ENCODE assay signal across 1 cellular context in genomic region chr17:19744922-19745757, GRCh38.
TF ChIP-seq lines count a peak whose summit lies in the region.

No MANE protein-coding gene starts in this region.

TF ChIP-seq in WTC11, 78 proteins besides CTCF, POLR2A, EP300 and RAD21 (continued from another document and continues in another):
- TF ChIP-seq E2F4 (CRISPR knock-in tag; IDR thresholded peaks at IDR 0.05; ENCODE audit: borderline replicate concordance, low read depth) (no peak), KAT7 (CRISPR knock-in tag; IDR thresholded peaks at IDR 0.05; ENCODE audit: borderline replicate concordance) (0 out of 2 replicates have a peak, but pooled peaks have one; percentile 87), ZBTB21 (CRISPR knock-in tag; IDR thresholded peaks at IDR 0.05; ENCODE audit: borderline replicate concordance) (peak; percentile 73; the same call in 1 of the 2 replicates), PRDM15 (CRISPR knock-in tag; IDR thresholded peaks at IDR 0.05) (peak; percentile 51; the same call in 1 of the 2 replicates), ESRRA (CRISPR knock-in tag; IDR thresholded peaks at IDR 0.05; ENCODE audit: borderline replicate concordance) (peak; percentile 91; the same call in 1 of the 2 replicates), EMX1 (CRISPR knock-in tag; IDR thresholded peaks at IDR 0.05) (no peak), ZNF416 (CRISPR knock-in tag; IDR thresholded peaks at IDR 0.05) (0 out of 2 replicates have a peak, but pooled peaks have one; percentile 53), TEAD1 (CRISPR knock-in tag; IDR thresholded peaks at IDR 0.05) (0 out of 2 replicates have a peak, but pooled peaks have one; percentile 8), MXD4 (CRISPR knock-in tag; IDR thresholded peaks at IDR 0.05; ENCODE audit: borderline replicate concordance) (no peak), SMAD3 (CRISPR knock-in tag; IDR thresholded peaks at IDR 0.05; ENCODE audit: borderline replicate concordance) (peak; percentile 74; the same call in 1 of the 2 replicates), MLX (CRISPR knock-in tag; IDR thresholded peaks at IDR 0.05) (no peak), MAX (CRISPR knock-in tag; IDR thresholded peaks at IDR 0.05) (peak; percentile 98), CDX4 (CRISPR knock-in tag; IDR thresholded peaks at IDR 0.05; ENCODE audit: borderline replicate concordance) (no peak), USF2 (CRISPR knock-in tag; IDR thresholded peaks at IDR 0.05) (peak; percentile 37; the same call in 1 of the 2 replicates), CREB1 (CRISPR knock-in tag; IDR thresholded peaks at IDR 0.05) (peak; percentile 75; the same call in 1 of the 2 replicates), ETV6 (CRISPR knock-in tag; IDR thresholded peaks at IDR 0.05) (peak; percentile 70; the same call in 1 of the 2 replicates), GABPB1 (CRISPR knock-in tag; IDR thresholded peaks at IDR 0.05) (no peak), IRF1 (CRISPR knock-in tag; IDR thresholded peaks at IDR 0.05) (peak; percentile 70; the same call in 1 of the 2 replicates), GRHL2 (CRISPR knock-in tag; IDR thresholded peaks at IDR 0.05; ENCODE audit: insufficient replicate concordance, severe bottlenecking) (no peak), ZNF671 (CRISPR knock-in tag; IDR thresholded peaks at IDR 0.05) (no peak), RELA (CRISPR knock-in tag; IDR thresholded peaks at IDR 0.05; ENCODE audit: borderline replicate concordance) (peak; percentile 61; the same call in 1 of the 2 replicates), ELF4 (CRISPR knock-in tag; IDR thresholded peaks at IDR 0.05; ENCODE audit: low read depth) (0 out of 2 replicates have a peak, but pooled peaks have one; percentile 61), TP53 (CRISPR knock-in tag; IDR thresholded peaks at IDR 0.05) (0 out of 2 replicates have a peak, but pooled peaks have one; percentile 53), STAT6 (CRISPR knock-in tag; conservative IDR thresholded peaks at IDR 0.05; ENCODE audit: low read depth) (no peak), AFF4 (CRISPR knock-in tag; IDR thresholded peaks at IDR 0.05; ENCODE audit: borderline replicate concordance) (no peak), ZNF532 (CRISPR knock-in tag; IDR thresholded peaks at IDR 0.05; ENCODE audit: borderline replicate concordance) (no peak), ATF6 (CRISPR knock-in tag; IDR thresholded peaks at IDR 0.05) (no peak), ZSCAN18 (CRISPR knock-in tag; IDR thresholded peaks at IDR 0.05) (no peak), NFYB (CRISPR knock-in tag; conservative IDR thresholded peaks at IDR 0.05; ENCODE audit: low read depth) (no peak)
